ENCODE assay signal across 15 cellular contexts in the genomic region with DNA sequence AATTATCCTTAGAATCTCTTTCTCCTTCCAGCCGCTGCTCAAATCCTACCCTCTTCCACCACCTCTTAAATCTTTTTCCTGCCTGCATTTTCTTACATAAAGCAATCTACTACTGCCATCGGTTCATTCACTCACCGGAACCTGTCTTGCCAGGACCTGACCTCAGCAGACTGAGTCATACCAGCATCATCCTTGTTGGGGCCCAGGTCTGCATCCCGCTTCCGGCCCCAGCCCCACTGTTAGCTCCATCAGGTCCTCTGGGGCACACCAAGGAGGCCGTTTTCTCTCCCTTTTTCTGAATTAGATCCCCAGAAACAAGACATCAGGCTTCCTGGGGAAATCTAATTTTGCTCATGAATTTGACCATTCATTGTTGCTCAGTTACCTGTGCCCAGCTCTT. TPM values are rescaled to one million over a fixed set of nuclear protein-coding genes. Genes with fewer than 3 reads are reported as not detected.
DNase-seq lines count a peak whose midpoint lies in the region; ATAC-seq, FAIRE-seq and TF ChIP-seq lines count a peak whose summit lies in the region.
"Had no signal": no experiment of that assay in that cellular context is flagged by ENCODE, and none has a peak within 500 bp of the region (broad histone marks: within the 10 kb centered on the region; RNA-seq: fewer than 3 reads in every experiment).

No MANE protein-coding gene starts in this region.

- H2BK12ac ChIP-seq in H1 (ENCODE audit: low read depth, low read length) = peak overlapping the region; percentile 92; the same call in 1 of the 2 replicates
- no peak overlapping the region for H2BK12ac ChIP-seq in trophoblast cell (ENCODE audit: low read length)

- H3K36me3 Mint-ChIP-seq in activated T-cell treated with anti-CD3 and anti-CD28 coated beads, Interleukin-2, amount 50 U/mL, for 24 hours (ENCODE audit: low read depth) = no peaks in the 10 kb centered on the region

- H3K9ac ChIP-seq in SK-N-SH = no peak overlapping the region
- no peak overlapping the region for H3K9ac ChIP-seq in H1 (replicated peaks in 1 of 4; ENCODE audit: extremely low read depth in 1 of 4, low read depth in 3 of 4, low read length in 3 of 4)
- H3K9ac ChIP-seq in trophoblast cell (ENCODE audit: low read length) = no peak overlapping the region

- H3K27ac ChIP-seq in SK-N-SH (ENCODE audit: low read depth in 2 of 2, low read length in 1 of 2) (no peak overlapping the region), H1 (ENCODE audit: low read depth, low read length) (no peak overlapping the region), trophoblast cell (ENCODE audit: low read depth, low read length) (no peak overlapping the region)
- H3K27ac ChIP-seq: testis had no signal

- no peak overlapping the region for H2AK5ac ChIP-seq in H1 (ENCODE audit: low read depth, low read length)
- H2AK5ac ChIP-seq in trophoblast cell (ENCODE audit: low read length) = no peak overlapping the region

- H3K56ac ChIP-seq in H1 (replicated peaks; ENCODE audit: insufficient read length, low read depth, low read length) = no peak overlapping the region

- H3K36me3 ChIP-seq in SK-N-SH (replicated peaks in 1 of 2; ENCODE audit: control insufficient read depth in 1 of 2, insufficient read depth in 2 of 2, low read length in 1 of 2) (no peaks in the 10 kb centered on the region), H1 (ENCODE audit: control insufficient read depth in 2 of 4, insufficient read depth in 4 of 4, low read length in 3 of 4) (no peaks in the 10 kb centered on the region), trophoblast cell (ENCODE audit: control insufficient read depth in 1 of 2, insufficient read depth in 2 of 2, low read length in 2 of 2) (no peaks in the 10 kb centered on the region)

- H3K79me2 ChIP-seq in SK-N-SH (ENCODE audit: insufficient read depth) = no peaks in the 10 kb centered on the region
- H3K79me2 ChIP-seq in H1 (ENCODE audit: control insufficient read depth in 1 of 2, insufficient read depth in 2 of 2, low read length in 2 of 2) = no peaks in the 10 kb centered on the region
- no peaks in the 10 kb centered on the region for H3K79me2 ChIP-seq in trophoblast cell (ENCODE audit: control insufficient read depth, insufficient read depth, low read length, poor library complexity)

- H3K4me3 Mint-ChIP-seq in activated T-cell treated with anti-CD3 and anti-CD28 coated beads, Interleukin-2, amount 50 U/mL, for 24 hours = no peak overlapping the region

- no peak overlapping the region for H4K12ac ChIP-seq in trophoblast cell (ENCODE audit: low read depth, low read length)

- H2BK15ac ChIP-seq in H1 (ENCODE audit: low read length) = no peak overlapping the region

- H3K9me3 ChIP-seq in SK-N-SH (no peaks in the 10 kb centered on the region), H1 (ENCODE audit: insufficient read depth in 2 of 2, low read depth in 1 of 2, low read length in 1 of 2) (peaks cover 0 to 10% of the 10 kb centered on the region in 2 experiments; a peak in 2 of 4 replicates), trophoblast cell (ENCODE audit: insufficient read depth, low read depth, low read length) (no peaks in the 10 kb centered on the region)
- H3K9me3 ChIP-seq: testis had no signal

- no peaks in the 10 kb centered on the region for H3K23me2 ChIP-seq in H1 (ENCODE audit: low read depth, low read length)

- no peaks in the 10 kb centered on the region for H3F3A ChIP-seq in SK-N-SH (replicated peaks; ENCODE audit: insufficient read depth)

- H3K4me1 ChIP-seq in SK-N-SH (ENCODE audit: control insufficient read depth in 1 of 2, insufficient read depth in 2 of 2, low read depth in 1 of 2, low read length in 1 of 2) (peaks cover 0 to 4% of the 10 kb centered on the region in 2 experiments; a peak in 1 of 4 replicates), H1 (replicated peaks in 1 of 4; ENCODE audit: control insufficient read depth in 3 of 4, insufficient read depth in 4 of 4, low read length in 3 of 4) (peaks cover 0 to 2% (median 0%) of the 10 kb centered on the region in 4 experiments; a peak in 1 of 7 replicates), trophoblast cell (ENCODE audit: control insufficient read depth in 1 of 2, insufficient read depth in 2 of 2, low read length in 2 of 2) (peaks cover 0 to 2% of the 10 kb centered on the region in 2 experiments)
- H3K4me1 ChIP-seq: testis had no signal

- H3K4me1 Mint-ChIP-seq in activated T-cell treated with anti-CD3 and anti-CD28 coated beads, Interleukin-2, amount 50 U/mL, for 24 hours (ENCODE audit: low read depth) = no peaks in the 10 kb centered on the region

- H3K4ac ChIP-seq in H1 (replicated peaks; ENCODE audit: insufficient read length, low read depth, low read length) = no peak overlapping the region
- no peak overlapping the region for H3K4ac ChIP-seq in trophoblast cell (ENCODE audit: low read depth, low read length)

- H3K9me2 ChIP-seq in SK-N-SH = no peaks in the 10 kb centered on the region

- H2BK20ac ChIP-seq in H1 (ENCODE audit: low read length) = peak overlapping the region; percentile 90; the same call in 1 of the 2 replicates

- no peak overlapping the region for H3K4me2 ChIP-seq in SK-N-SH
- H3K4me2 ChIP-seq in H1 (ENCODE audit: insufficient read depth in 1 of 2, low read depth in 2 of 2, low read length in 2 of 2) = no peak overlapping the region
- H3K4me2 ChIP-seq in trophoblast cell (ENCODE audit: low read length) = no peak overlapping the region

- ATAC-seq in SK-N-SH treated with all-trans-retinoic acid at 6 μM for 48 hours (no peak), GM21825 (IDR thresholded peaks at IDR 0.05; ENCODE audit: unreplicated experiment) (no peak)

- no peak for TF ChIP-seq POLR2A in H1 (IDR thresholded peaks at IDR 0.05; ENCODE audit: control extremely low read depth in 1 of 2, low read depth in 2 of 2, low read length in 2 of 2)

- H3K4me3 ChIP-seq in SK-N-SH (ENCODE audit: low read depth in 2 of 2, low read length in 1 of 2) (no peak overlapping the region), H1 (ENCODE audit: extremely low read depth in 1 of 4, insufficient read depth in 2 of 4, low read depth in 3 of 4, low read length in 4 of 4) (no peak overlapping the region), trophoblast cell (ENCODE audit: low read depth, low read length) (no peak overlapping the region)
- H3K4me3 ChIP-seq: testis had no signal

- H4K20me1 ChIP-seq in SK-N-SH (ENCODE audit: insufficient read depth) = no peaks in the 10 kb centered on the region
- no peaks in the 10 kb centered on the region for H4K20me1 ChIP-seq in H1 (replicated peaks in 1 of 2; ENCODE audit: control insufficient read depth in 1 of 2, insufficient read depth in 2 of 2, low read length in 2 of 2)

- DNase-seq in SK-N-SH = no peak
- DNase-seq in NOMO-1 (lab: John Stamatoyannopoulos, UW; ENCODE audit: unreplicated experiment in 2 of 2) = peak; percentile 31 to 38
- no peak for DNase-seq in H1 (ENCODE audit: low read depth in 1 of 2, low spot score in 2 of 2)
- peak; percentile 27 to 52 for DNase-seq in trophoblast cell
- DNase-seq in activated T-cell treated with anti-CD3 and anti-CD28 coated beads, Interleukin-2, amount 50 U/mL, for 24 hours = no peak
- no peak for DNase-seq in NCI-H82 treated with DMSO at 0.1 percent for 48 hours (lab: John Stamatoyannopoulos, UW; ENCODE audit: unreplicated experiment)
- DNase-seq: 8988T; amniotic stem cell; DMS 273 treated with DMSO at 0.1 percent for 48 hours; effector CD4-positive, alpha-beta T cell; NCI-H748 treated with DMSO at 0.1 percent for 48 hours; testis had no signal

- TF ChIP-seq CTCF in SK-N-SH (IDR thresholded peaks at IDR 0.05) = no peak
- no peak for TF ChIP-seq CTCF in H1 (IDR thresholded peaks at IDR 0.05; ENCODE audit: control extremely low read depth in 1 of 3, insufficient read depth in 1 of 3, low read depth in 1 of 3, low read length in 3 of 3)

- TF ChIP-seq RAD21 in SK-N-SH (IDR thresholded peaks at IDR 0.05; ENCODE audit: low read length) = no peak
- no peak for TF ChIP-seq RAD21 in H1 (IDR thresholded peaks at IDR 0.05 in 1 of 2, conservative IDR thresholded peaks at IDR 0.05 in 1 of 2; ENCODE audit: low read depth in 2 of 2, low read length in 2 of 2)

- CTCF ChIA-PET in SK-N-SH (lab: Yijun Ruan, JAX) (no interaction called here), H1 (lab: Charles Lee; ENCODE audit: partially characterized antibody) (interaction anchor here (0.6 to 1.4 kb wide), 4 partner anchors 21 to 528 kb away, joined by 3 to 6 read pairs (median 4); no protein-coding TSS in a partner anchor)

- no peak overlapping the region for H4K5ac ChIP-seq in H1 (ENCODE audit: insufficient read length, low read depth, low read length)

- H3K23ac ChIP-seq in H1 (ENCODE audit: insufficient read length) (no peak overlapping the region), trophoblast cell (ENCODE audit: low read length) (no peak overlapping the region)

- H4K8ac ChIP-seq in H1 (ENCODE audit: extremely low read depth, insufficient read depth, low read length) (no peak overlapping the region), trophoblast cell (ENCODE audit: low read depth, low read length) (no peak overlapping the region)

- H3K27me3 ChIP-seq in SK-N-SH (ENCODE audit: insufficient read depth) = 0 out of 2 replicates have a peak, but pooled peaks cover 3% of the 10 kb centered on the region
- H3K27me3 ChIP-seq in H1 (replicated peaks in 1 of 4; ENCODE audit: control insufficient read depth in 3 of 4, extremely low read depth in 1 of 4, insufficient read depth in 3 of 4, low read length in 3 of 4) = no peaks in the 10 kb centered on the region
- H3K27me3 ChIP-seq in trophoblast cell (ENCODE audit: insufficient read depth, low read length) = no peaks in the 10 kb centered on the region
- H3K27me3 ChIP-seq: testis had no signal

- FAIRE-seq in H1 (lab: Jason Lieb, UNC) = no peak
- FAIRE-seq: GM12891 had no signal

- POLR2A ChIA-PET in SK-N-SH (lab: Yijun Ruan, JAX) = no interaction called here
- POLR2A ChIA-PET in H1 (lab: Charles Lee; ENCODE audit: partially characterized antibody) = no interaction called here

- TF ChIP-seq EP300 in SK-N-SH (IDR thresholded peaks at IDR 0.05; ENCODE audit: borderline replicate concordance in 1 of 2, low read depth in 1 of 2, low read length in 1 of 2) = no peak
- TF ChIP-seq EP300 in H1 (IDR thresholded peaks at IDR 0.05; ENCODE audit: borderline replicate concordance in 1 of 2, low read depth in 2 of 2, low read length in 2 of 2) = no peak

- peak overlapping the region; percentile 99; the same call in 1 of the 2 replicates for H2BK5ac ChIP-seq in H1 (ENCODE audit: low read depth, low read length)
- peak overlapping the region; percentile 16 for H2BK5ac ChIP-seq in trophoblast cell (ENCODE audit: low read depth, low read length, poor library complexity)

- H4K91ac ChIP-seq in H1 (replicated peaks; ENCODE audit: insufficient read length, low read length) (peak overlapping the region; percentile 67), trophoblast cell (ENCODE audit: low read depth, low read length) (peak overlapping the region; percentile 15)

- WGBS in SK-N-SH (ENCODE audit: low lambda C conversion rate) = 52% methylated on average over 6 of the region's 6 CpGs
- WGBS in H1 (ENCODE audit: extremely low coverage in 1 of 2, insufficient coverage in 1 of 2, insufficient read length in 1 of 2, insufficient replicate concordance in 2 of 2, low coverage in 1 of 2, low lambda C conversion rate in 2 of 2, missing lambda C conversion rate in 1 of 2), 2 experiments = 76 to 100% methylated on average over 1 to 6 of the region's 6 CpGs
- no CpG with 5 or more reads among the region's 6 CpGs for WGBS in trophoblast cell (ENCODE audit: extremely low coverage, insufficient coverage, insufficient read length)

- no peaks in the 10 kb centered on the region for H3K27me3 Mint-ChIP-seq in activated T-cell treated with anti-CD3 and anti-CD28 coated beads, Interleukin-2, amount 50 U/mL, for 24 hours

- H3K14ac ChIP-seq in H1 (ENCODE audit: insufficient read length) (no peak overlapping the region), trophoblast cell (ENCODE audit: low read length) (no peak overlapping the region)

- H2AFZ ChIP-seq in SK-N-SH (ENCODE audit: low read depth) (peak overlapping the region; percentile 66; the same call in 1 of the 2 replicates), H1 (ENCODE audit: low read length) (peak overlapping the region; percentile 95), trophoblast cell (ENCODE audit: insufficient read depth, low read length, poor library complexity) (no peak overlapping the region)

- H3K79me1 ChIP-seq in H1 (ENCODE audit: low read depth, low read length) = no peaks in the 10 kb centered on the region
- no peaks in the 10 kb centered on the region for H3K79me1 ChIP-seq in trophoblast cell (ENCODE audit: low read length)

- H2BK120ac ChIP-seq in H1 (replicated peaks; ENCODE audit: low read depth, low read length) = peak overlapping the region; percentile 88
- H2BK120ac ChIP-seq in trophoblast cell (ENCODE audit: insufficient read depth, low read length, poor library complexity) = peak overlapping the region; percentile 18

- H3K9me3 Mint-ChIP-seq in activated T-cell treated with anti-CD3 and anti-CD28 coated beads, Interleukin-2, amount 50 U/mL, for 24 hours = no peaks in the 10 kb centered on the region

- H3K18ac ChIP-seq in H1 (ENCODE audit: extremely low read depth, low read length) (peak overlapping the region; percentile 85), trophoblast cell (ENCODE audit: low read length) (no peak overlapping the region)

- no peak overlapping the region for H3K27ac Mint-ChIP-seq in activated T-cell treated with anti-CD3 and anti-CD28 coated beads, Interleukin-2, amount 50 U/mL, for 24 hours

RNA-seq across cellular contexts. Expression of a gene that starts 42.7 kb away (rescaled TPM):
- polyA plus RNA-seq in SK-N-SH (2012; rRNA removed) (not detected in 2 replicates), H1 (2011; rRNA removed) (1.8 and 2.1 TPM in 2 replicates)
- 0.01 TPM in 1 of 2 replicates, not detected in the other for polyA plus RNA-seq in SK-N-SH (2012; cell fraction: cytosol; rRNA removed)
- not detected in 2 replicates for polyA plus RNA-seq in SK-N-SH (2012; cell fraction: nucleus; rRNA removed)
- total RNA-seq in H1 (2021; fragmentation: NEBNext Ultra II Directional; extraction: Animal tissue kit (Norgen Biotek cat#: 25700)) = 2.8 and 3.7 TPM in 2 replicates
- polyA plus RNA-seq in H1 (2011; cell fraction: cytosol; rRNA removed) = 1.8 TPM
- 2.7 TPM for polyA plus RNA-seq in H1 (2011; cell fraction: nucleus; rRNA removed)
- polyA plus RNA-seq in H1 (2012, experiment 1 of 2) = 1.4 to 2.2 TPM (median 1.7 TPM) in 4 replicates
- polyA plus RNA-seq in H1 (2012, experiment 2 of 2) = 0.81 TPM
- 2.1 TPM for polyA plus RNA-seq in H1 (2013, experiment 1 of 2)
- 3.0 TPM for polyA plus RNA-seq in H1 (2013, experiment 2 of 2)
- polyA minus RNA-seq in H1 (2011; rRNA and poly(A)+ RNA removed) = 2.2 and 2.7 TPM in 2 replicates
- 1.8 TPM for polyA minus RNA-seq in H1 (2011; cell fraction: cytosol; rRNA and poly(A)+ RNA removed)
- 3.5 TPM for polyA minus RNA-seq in H1 (2011; cell fraction: nucleus; rRNA and poly(A)+ RNA removed)
- polyA plus RNA-seq in trophoblast cell (2013) = 0.04 and 0.10 TPM in 2 replicates

Comparison
In these comparisons a context has a peak if more than half of its experiments do, and no peak if none do; other contexts are left out.
1. DNase-seq: peak in NOMO-1 (2 of 2) and trophoblast cell (2 of 2); none in SK-N-SH (single experiment), H1 (0 of 2), activated T-cell treated with anti-CD3 and anti-CD28 coated beads, Interleukin-2, amount 50 U/mL, for 24 hours (single experiment) and NCI-H82 treated with DMSO at 0.1 percent for 48 hours (single experiment).